In genomic region chr3:53773586-53774368, GRCh38 we compare ENCODE assay signal across 9 cellular contexts.
DNase-seq lines count a peak whose midpoint lies in the region; ATAC-seq and TF ChIP-seq lines count a peak whose summit lies in the region.
"Had no signal": no experiment of that assay in that cellular context is flagged by ENCODE, and none has a peak within 500 bp of the region (broad histone marks: within the 10 kb centered on the region; RNA-seq: fewer than 3 reads in every experiment).

No MANE protein-coding gene starts in this region.

- peak overlapping the region; percentile 2 for H3K27ac Mint-ChIP-seq in memory B cell

- peak; percentile 61 for DNase-seq in GM12864 (ENCODE audit: low read depth)
- peak; percentile 6 for DNase-seq in NCI-H226
- DNase-seq in memory B cell (ENCODE audit: low spot score in 2 of 2), result no peak
- no peak for DNase-seq in left lobe of liver (ENCODE audit: low spot score)
- DNase-seq in DMS153 treated with DMSO at 0.1 percent for 48 hours (lab: John Stamatoyannopoulos, UW; ENCODE audit: unreplicated experiment), result no peak
- no peak for DNase-seq in NAMALWA (ENCODE audit: low spot score)
- DNase-seq in H7, result no peak

- peak overlapping the region; percentile 55 for H3K4me3 Mint-ChIP-seq in memory B cell

- no peaks in the 10 kb centered on the region for H3K36me3 Mint-ChIP-seq in memory B cell

- H3K27me3 Mint-ChIP-seq in memory B cell, result no peaks in the 10 kb centered on the region

- H3K4me1 Mint-ChIP-seq in memory B cell, result peaks cover 11% of the 10 kb centered on the region

- no peak for TF ChIP-seq CTCF in GM12864 (IDR thresholded peaks at IDR 0.05; ENCODE audit: low read depth, low read length, missing control alignments)

- no peaks in the 10 kb centered on the region for H3K27me3 ChIP-seq in H7 (ENCODE audit: control insufficient read depth, insufficient read depth, low read length)
- H3K27me3 ChIP-seq: breast epithelium had no signal

- H3K4me3 ChIP-seq in GM12864 (ENCODE audit: low read depth, low read length) (no peak overlapping the region), H7 (ENCODE audit: insufficient read depth, low read depth, low read length) (no peak overlapping the region)
- H3K4me3 ChIP-seq: breast epithelium had no signal

- peak; percentile 91 for ATAC-seq in GM21825 (IDR thresholded peaks at IDR 0.05; ENCODE audit: unreplicated experiment)
- ATAC-seq in memory B cell (ENCODE audit: low read depth), result peak; percentile 83
- ATAC-seq in left lobe of liver, result no peak

- no peaks in the 10 kb centered on the region for H3K9me3 Mint-ChIP-seq in memory B cell

- no peaks in the 10 kb centered on the region for H3K36me3 ChIP-seq in H7 (replicated peaks; ENCODE audit: control insufficient read depth, insufficient read depth, low read length)
- H3K36me3 ChIP-seq: breast epithelium had no signal

Comparison
In these comparisons a context has a peak if more than half of its experiments do, and no peak if none do; other contexts are left out.
1. DNase-seq: peak in GM12864 (single experiment) and NCI-H226 (single experiment); none in memory B cell (0 of 2), left lobe of liver (single experiment), DMS153 treated with DMSO at 0.1 percent for 48 hours (single experiment), NAMALWA (single experiment) and H7 (single experiment).